In the genomic region with DNA sequence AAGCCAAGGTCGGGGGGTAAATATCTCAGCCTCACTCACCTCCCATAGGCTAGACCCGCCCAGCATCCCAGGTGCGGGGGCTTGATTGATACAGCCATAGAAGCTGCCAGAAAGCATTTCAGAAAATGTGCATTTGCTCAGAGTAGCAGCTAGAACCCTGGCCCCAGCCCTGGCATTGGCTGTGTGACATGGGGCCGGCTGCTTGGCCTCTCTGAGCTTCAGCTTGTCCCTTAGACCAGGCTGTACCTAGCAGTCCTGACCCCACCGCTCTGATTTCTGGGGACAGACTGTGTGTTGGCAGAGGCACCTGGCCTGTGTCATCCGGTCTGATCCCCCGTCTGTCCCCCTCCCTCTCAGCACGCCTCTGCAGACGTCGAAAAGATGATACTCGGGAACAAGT, we compare ENCODE assay signal across 1 cellular context.
TF ChIP-seq lines count a peak whose summit lies in the region.

No MANE protein-coding gene starts in this region.

TF ChIP-seq in GM12878, 131 proteins besides CTCF, POLR2A, EP300 and RAD21:
- TF ChIP-seq, protein P1, sequence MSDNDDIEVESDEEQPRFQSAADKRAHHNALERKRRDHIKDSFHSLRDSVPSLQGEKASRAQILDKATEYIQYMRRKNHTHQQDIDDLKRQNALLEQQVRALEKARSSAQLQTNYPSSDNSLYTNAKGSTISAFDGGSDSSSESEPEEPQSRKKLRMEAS (IDR thresholded peaks at IDR 0.05; ENCODE audit: low read depth, low read length), result no peak
- TF ChIP-seq POLR2AphosphoS5 (IDR thresholded peaks at IDR 0.05; ENCODE audit: low read length), result peak; percentile 15; the same call in 1 of the 2 replicates
